ENCODE assay signal across 8 cellular contexts in the genomic region with DNA sequence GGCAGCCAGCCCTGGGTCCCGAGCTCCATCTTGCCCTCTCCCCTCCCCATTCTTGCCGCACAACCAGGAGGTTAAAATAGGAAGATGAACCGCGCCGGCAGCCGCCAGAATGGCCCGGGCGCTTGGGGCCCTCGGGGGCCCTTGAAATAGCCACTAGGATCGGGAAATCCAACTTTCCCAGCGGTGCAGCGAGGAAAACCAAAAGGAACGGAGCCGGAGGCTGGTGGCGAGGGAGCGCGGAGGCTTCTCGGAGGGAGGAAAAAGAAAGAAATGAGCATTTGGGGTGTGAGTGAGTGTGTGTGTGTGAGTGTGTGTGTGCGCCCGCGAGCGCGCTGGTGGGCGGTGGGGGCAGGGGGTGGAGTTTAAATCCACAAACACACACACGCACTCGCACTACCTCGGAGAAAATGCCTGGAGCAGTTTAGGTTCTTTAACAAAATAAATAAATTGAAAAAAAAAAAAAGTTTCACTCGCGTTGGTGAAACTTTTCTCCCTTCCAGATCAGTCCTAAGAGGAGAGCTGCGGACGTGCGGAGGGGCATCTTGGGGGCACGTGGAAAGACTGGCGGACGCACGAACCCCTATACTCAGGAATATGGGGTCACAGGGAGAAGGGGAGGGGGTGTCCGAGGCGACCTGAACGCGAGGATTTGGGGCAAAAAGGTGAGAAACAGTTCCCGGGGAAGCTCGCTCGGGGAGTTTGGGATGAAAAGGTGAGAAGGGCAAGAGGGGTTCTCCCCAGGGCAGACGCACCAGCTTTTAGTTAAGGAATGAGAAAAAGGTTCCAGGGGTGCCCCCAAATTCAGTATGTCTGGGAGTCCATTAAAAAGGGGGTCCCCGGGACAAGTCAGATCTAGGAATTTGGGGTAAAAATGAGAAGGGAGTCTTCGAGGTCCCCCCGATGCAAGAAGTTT. TPM values are rescaled to one million over a fixed set of nuclear protein-coding genes. Genes with fewer than 3 reads are reported as not detected.
DNase-seq lines count a peak whose midpoint lies in the region; ATAC-seq and TF ChIP-seq lines count a peak whose summit lies in the region.

No MANE protein-coding gene starts in this region.

- no peak for TF ChIP-seq POLR2A in right lobe of liver (IDR thresholded peaks at IDR 0.05)

- intact Hi-C loops in activated CD4-positive, alpha-beta T cell treated with anti-CD3 and anti-CD28 coated beads for 36 hours (cut with DNase I, micrococcal nuclease) = no loop called here
- intact Hi-C loops in right lobe of liver (cut with DNase I) = no loop called here

- no peaks in the 10 kb centered on the region for H3K9me3 Mint-ChIP-seq in activated CD4-positive, alpha-beta T cell treated with anti-CD3 and anti-CD28 coated beads for 36 hours (ENCODE audit: low read depth)

- H3K4me3 ChIP-seq in BJ (ENCODE audit: low read depth, low read length) = peak overlapping the region; percentile 68
- peak overlapping the region; percentile 47 to 71 (median 52) for H3K4me3 ChIP-seq in right lobe of liver

- peak overlapping the region; percentile 56 for H3K27ac Mint-ChIP-seq in activated CD4-positive, alpha-beta T cell treated with anti-CD3 and anti-CD28 coated beads for 36 hours

- POLR2A ChIA-PET in BJ (lab: Charles Lee) = no interaction called here
- POLR2A ChIA-PET in activated CD4-positive, alpha-beta T cell treated with anti-CD3 and anti-CD28 coated beads for 36 hours (lab: Charles Lee) = interaction anchor here (0.6 kb wide), 2 partner anchors 100 to 301 kb away, joined by 4 to 5 read pairs; no protein-coding TSS in a partner anchor

- TF ChIP-seq CTCF in BJ (IDR thresholded peaks at IDR 0.05; ENCODE audit: insufficient read depth, low read depth, low read length) = no peak
- TF ChIP-seq CTCF in right lobe of liver (IDR thresholded peaks at IDR 0.05) = no peak

- peak overlapping the region in 2 of 3 donors; percentile 10 to 17 for H3K27ac ChIP-seq in right lobe of liver

- no peak for ATAC-seq in activated CD4-positive, alpha-beta T cell treated with anti-CD3 and anti-CD28 coated beads for 36 hours
- peak in 2 of 4 donors; percentile 13 to 31 for ATAC-seq in right lobe of liver
- no peak for ATAC-seq in GM19452 (IDR thresholded peaks at IDR 0.05; ENCODE audit: unreplicated experiment)
- ATAC-seq in HG02840 (IDR thresholded peaks at IDR 0.05; ENCODE audit: low FRiP score, unreplicated experiment) = no peak

- H3K27me3 ChIP-seq in BJ (ENCODE audit: control insufficient read depth, insufficient read depth, low read length) (no peaks in the 10 kb centered on the region), right lobe of liver (no peaks in the 10 kb centered on the region)

- H3K4me1 ChIP-seq in right lobe of liver = peaks cover 0 to 13% (median 4%) of the 10 kb centered on the region in 4 donors

- peak overlapping the region; percentile 76 for H3K4me3 Mint-ChIP-seq in activated CD4-positive, alpha-beta T cell treated with anti-CD3 and anti-CD28 coated beads for 36 hours

- peaks cover 23% of the 10 kb centered on the region for H3K4me1 Mint-ChIP-seq in activated CD4-positive, alpha-beta T cell treated with anti-CD3 and anti-CD28 coated beads for 36 hours

- H3K36me3 Mint-ChIP-seq in activated CD4-positive, alpha-beta T cell treated with anti-CD3 and anti-CD28 coated beads for 36 hours (ENCODE audit: low read depth) = peaks cover 2% of the 10 kb centered on the region

- CTCF ChIA-PET in BJ (lab: Yijun Ruan, JAX) = interaction anchor here (0.5 to 1.6 kb wide), 7 partner anchors 17 to 313 kb away, joined by 3 to 5 read pairs (median 3); no protein-coding TSS in a partner anchor
- CTCF ChIA-PET in activated CD4-positive, alpha-beta T cell treated with anti-CD3 and anti-CD28 coated beads for 36 hours (lab: Charles Lee) = interaction anchor here (0.5 to 1.2 kb wide), 6 partner anchors 9 to 782 kb away, joined by 3 to 5 read pairs (median 3); no protein-coding TSS in a partner anchor

- H3K9me3 ChIP-seq in right lobe of liver = no peaks in the 10 kb centered on the region

- peaks cover 16% of the 10 kb centered on the region for H3K27me3 Mint-ChIP-seq in activated CD4-positive, alpha-beta T cell treated with anti-CD3 and anti-CD28 coated beads for 36 hours

- WGBS in right lobe of liver (ENCODE audit: insufficient coverage, low coverage, low lambda C conversion rate, missing lambda C conversion rate) = under 1% methylated on average over 42 of the region's 47 CpGs

- DNase-seq in BJ (ENCODE audit: low read depth) (no peak), Kasumi-1 (lab: John Stamatoyannopoulos, UW) (peak; percentile 69 to 73), dermis blood vessel endothelial cell (peak; percentile 75), right lobe of liver (peak in 2 of 3 donors; percentile 56 to 61)
- DNase-seq in activated CD4-positive, alpha-beta T cell treated with anti-CD3 and anti-CD28 coated beads for 36 hours = peak; percentile 74
- peak in 2 of 3 donors; percentile 36 to 38 for DNase-seq in stimulated activated CD4-positive, alpha-beta T cell treated with anti-CD3 and anti-CD28 coated beads, TNF-alpha, amount 100 ng/mL, for 1 hour (ENCODE audit: low read depth in 3 of 3, low spot score in 1 of 3)

- H3K36me3 ChIP-seq in BJ (ENCODE audit: control insufficient read depth, insufficient read depth, low read length) (no peaks in the 10 kb centered on the region), right lobe of liver (no peaks in the 10 kb centered on the region)

RNA-seq across cellular contexts. Expression of gene RFX2, which starts 1.3 kb away (rescaled TPM):
- polyA plus RNA-seq in BJ (2011; rRNA removed) = 4.9 and 5.7 TPM in 2 replicates
- 9.2 and 10.4 TPM in 2 replicates for polyA minus RNA-seq in BJ (2011; rRNA and poly(A)+ RNA removed)
- 1 to 10 TPM; 8.6 to 8.9 TPM for total RNA-seq in activated CD4-positive, alpha-beta T cell treated with anti-CD3 and anti-CD28 coated beads for 36 hours
- 4.4 and 5.0 TPM in 2 replicates for total RNA-seq in dermis blood vessel endothelial cell
- 1 to 10 TPM; 1.6 to 2.9 (median 1.9) TPM for total RNA-seq in right lobe of liver

RNA-seq across cellular contexts. Expression of gene ACSBG2, which starts 26.5 kb away (rescaled TPM):
- not detected in 2 replicates for polyA plus RNA-seq in BJ (2011; rRNA removed)
- polyA minus RNA-seq in BJ (2011; rRNA and poly(A)+ RNA removed) = not detected in 2 replicates
- total RNA-seq in activated CD4-positive, alpha-beta T cell treated with anti-CD3 and anti-CD28 coated beads for 36 hours = not detected
- total RNA-seq in dermis blood vessel endothelial cell (not detected in 2 replicates), right lobe of liver (not detected)
